ENCODE assay signal across 19 cellular contexts in the genomic region with DNA sequence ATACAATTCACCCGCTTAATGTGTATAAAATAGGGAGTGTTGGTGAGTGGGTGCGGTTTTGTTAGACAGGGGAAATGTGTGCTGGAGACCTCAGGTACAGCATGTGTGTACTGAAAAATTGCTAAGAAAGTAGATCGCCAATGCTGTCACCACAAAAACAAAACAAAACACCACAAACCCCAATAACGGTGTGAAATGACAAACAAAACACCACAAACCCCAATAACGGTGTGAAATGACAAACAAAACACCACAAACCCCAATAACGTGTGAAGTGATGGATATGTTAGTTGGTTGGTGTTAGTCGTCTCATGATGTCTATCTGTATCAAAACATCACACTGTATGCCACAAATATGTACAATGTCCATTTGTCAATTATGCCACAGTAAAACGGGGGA. TPM values are rescaled to one million over a fixed set of nuclear protein-coding genes. Genes with fewer than 3 reads are reported as not detected.
DNase-seq lines count a peak whose midpoint lies in the region; ATAC-seq and TF ChIP-seq lines count a peak whose summit lies in the region.
"Had no signal": no experiment of that assay in that cellular context is flagged by ENCODE, and none has a peak within 500 bp of the region (broad histone marks: within the 10 kb centered on the region; RNA-seq: fewer than 3 reads in every experiment).

No MANE protein-coding gene starts in this region.

- H3K4me1 Mint-ChIP-seq in activated T-cell treated with anti-CD3 and anti-CD28 coated beads, Interleukin-2, amount 50 U/mL, for 72 hours (ENCODE audit: low read depth): no peaks in the 10 kb centered on the region
- peaks cover 10 to 17% of the 10 kb centered on the region in 2 donors for H3K4me1 Mint-ChIP-seq in natural killer cell

- H3K36me3 Mint-ChIP-seq in activated T-cell treated with anti-CD3 and anti-CD28 coated beads, Interleukin-2, amount 50 U/mL, for 72 hours (ENCODE audit: insufficient read depth in 2 of 2): no peaks in the 10 kb centered on the region
- no peaks in the 10 kb centered on the region for H3K36me3 Mint-ChIP-seq in natural killer cell

- no peak overlapping the region for H3K4me3 ChIP-seq in dorsolateral prefrontal cortex
- H3K4me3 ChIP-seq: HAP-1, SK-N-MC had no signal

- TF ChIP-seq CTCF in dorsolateral prefrontal cortex (IDR thresholded peaks at IDR 0.05 in 54 of 56, conservative IDR thresholded peaks at IDR 0.05 in 2 of 56; ENCODE audit: low read depth in 1 of 56, partially characterized antibody in 56 of 56): no peak
- TF ChIP-seq CTCF in natural killer cell (IDR thresholded peaks at IDR 0.05): no peak
- no peak for TF ChIP-seq CTCF in GM13976 (IDR thresholded peaks at IDR 0.05; ENCODE audit: borderline replicate concordance, control extremely low read depth, extremely low read depth, insufficient read depth, missing control alignments)

- H3K27me3 Mint-ChIP-seq in activated T-cell treated with anti-CD3 and anti-CD28 coated beads, Interleukin-2, amount 50 U/mL, for 72 hours (ENCODE audit: low read depth): no peaks in the 10 kb centered on the region
- peaks cover 0 to 9% of the 10 kb centered on the region in 2 donors for H3K27me3 Mint-ChIP-seq in natural killer cell (ENCODE audit: low read depth in 2 of 2)

- intact Hi-C loops in dorsolateral prefrontal cortex (cut with DNase I): loop anchor here in 1 of 2 donors (2.0 kb wide), 1 partner anchor 14 kb away; a partner anchor contains a TSS
- intact Hi-C loops in natural killer cell (cut with micrococcal nuclease): no loop called here

- ATAC-seq in activated T-cell treated with anti-CD3 and anti-CD28 coated beads, Interleukin-2, amount 50 U/mL, for 72 hours (replicated peaks in 1 of 2): peak; percentile 45 to 51
- peak; percentile 71 to 87 (median 77) for ATAC-seq in natural killer cell
- ATAC-seq: Panc1, Right ventricle myocardium inferior had no signal

- no peaks in the 10 kb centered on the region for H3K27me3 ChIP-seq in dorsolateral prefrontal cortex

- no peaks in the 10 kb centered on the region for H3K9me3 Mint-ChIP-seq in activated T-cell treated with anti-CD3 and anti-CD28 coated beads, Interleukin-2, amount 50 U/mL, for 72 hours
- no peaks in the 10 kb centered on the region for H3K9me3 Mint-ChIP-seq in natural killer cell

- H3K4me3 Mint-ChIP-seq in activated T-cell treated with anti-CD3 and anti-CD28 coated beads, Interleukin-2, amount 50 U/mL, for 72 hours: no peak overlapping the region
- peak overlapping the region; percentile 26 for H3K4me3 Mint-ChIP-seq in natural killer cell

- peak in 1 of 2 donors; percentile 7 for DNase-seq in activated T-cell treated with anti-CD3 and anti-CD28 coated beads, Interleukin-2, amount 50 U/mL, for 72 hours
- DNase-seq in activated T-cell treated with anti-CD3 and anti-CD28 coated beads for 4 hours (no peak), dorsolateral prefrontal cortex (no peak), natural killer cell (no peak), cerebellar cortex (ENCODE audit: low spot score) (no peak), H4 (ENCODE audit: low spot score) (no peak), C1 segment of cervical spinal cord (lab: John Stamatoyannopoulos, UW) (no peak), GM13976 (ENCODE audit: low spot score) (no peak)
- DNase-seq: 8988T, GF-D8, NCI-H1105, NCI-H1694, NCI-H2227 treated with DMSO at 0.1 percent for 48 hours, NCI-H524 had no signal

- peak overlapping the region in 48 of 59 donors; percentile 31 to 89 (median 74) for H3K27ac ChIP-seq in dorsolateral prefrontal cortex
- H3K27ac ChIP-seq: HL-60, SK-N-MC had no signal

- no peak overlapping the region for H3K27ac Mint-ChIP-seq in activated T-cell treated with anti-CD3 and anti-CD28 coated beads, Interleukin-2, amount 50 U/mL, for 72 hours
- peak overlapping the region; percentile 75 to 83 for H3K27ac Mint-ChIP-seq in natural killer cell

- in situ Hi-C loops in GM13976 (cut with MboI; ENCODE audit: low sequenced_read_pairs, unreplicated experiment): no loop called here

RNA-seq across cellular contexts. Expression of a gene that starts 14.2 kb away (rescaled TPM):
- total RNA-seq in activated T-cell treated with anti-CD3 and anti-CD28 coated beads, Interleukin-2, amount 50 U/mL, for 72 hours: under 1 TPM; 0.39 to 0.70 TPM
- total RNA-seq in dorsolateral prefrontal cortex (10 to 100 TPM; 19.3 to 78.0 (median 32.5) TPM), natural killer cell (under 1 TPM in 2 of 3 donors, not detected in 1; 0.56 to 0.86 TPM)
- 16.4 and 18.8 TPM in 2 replicates for total RNA-seq in H4 (2014; rRNA removed; shearing (Covaris generic))
